Comparison of ENCODE assay signal across 1 cellular context in genomic region chr19:37719111-37719926, GRCh38.
TF ChIP-seq lines count a peak whose summit lies in the region.

Gene ZNF607 (minus strand): TSS chr19:37719761. CDS start chr19:37711618, 8,143 bp downstream.

TF ChIP-seq in K562, 482 proteins besides CTCF, POLR2A, EP300 and RAD21 (continued from another document and continues in another):
- TF ChIP-seq HMG20A (CRISPR knock-in tag; conservative IDR thresholded peaks at IDR 0.05): no peak
- TF ChIP-seq ZNF830 (CRISPR knock-in tag; IDR thresholded peaks at IDR 0.05): no peak
- TF ChIP-seq ZFX (CRISPR knock-in tag; IDR thresholded peaks at IDR 0.05): peak; percentile 22; the same call in 1 of the 2 replicates
- TF ChIP-seq ZBED1 (IDR thresholded peaks at IDR 0.05): no peak
- no peak for TF ChIP-seq ELF2 (CRISPR knock-in tag; IDR thresholded peaks at IDR 0.05)
- TF ChIP-seq SLC30A9 (CRISPR knock-in tag; IDR thresholded peaks at IDR 0.05): no peak
- no peak for TF ChIP-seq DMBX1 (CRISPR knock-in tag; IDR thresholded peaks at IDR 0.05; ENCODE audit: borderline replicate concordance)
- no peak for TF ChIP-seq PHB (CRISPR knock-in tag; IDR thresholded peaks at IDR 0.05)
- TF ChIP-seq TAF1 (IDR thresholded peaks at IDR 0.05; ENCODE audit: control insufficient read depth, extremely low read depth, insufficient read depth, low read length, severe bottlenecking): peak; percentile 10
- no peak for TF ChIP-seq ZFP36 (IDR thresholded peaks at IDR 0.05; ENCODE audit: low read depth, low read length, partially characterized antibody)
- TF ChIP-seq ARID3B (CRISPR knock-in tag; IDR thresholded peaks at IDR 0.05; ENCODE audit: borderline replicate concordance): no peak
- no peak for TF ChIP-seq LEF1 (IDR thresholded peaks at IDR 0.05)
- no peak for TF ChIP-seq NFIC (IDR thresholded peaks at IDR 0.05)
- TF ChIP-seq RFX1 (IDR thresholded peaks at IDR 0.05): peak; percentile 91
- no peak for TF ChIP-seq THRB (CRISPR knock-in tag; conservative IDR thresholded peaks at IDR 0.05)
- TF ChIP-seq ARID1B (IDR thresholded peaks at IDR 0.05): no peak
- TF ChIP-seq ZBTB7A (IDR thresholded peaks at IDR 0.05; ENCODE audit: borderline replicate concordance, control insufficient read depth, low read depth, low read length): 0 out of 2 replicates have a peak, but pooled peaks have one; percentile 32
- no peak for TF ChIP-seq ZNF165 (CRISPR knock-in tag; IDR thresholded peaks at IDR 0.05; ENCODE audit: borderline replicate concordance)
- TF ChIP-seq BRF1 (IDR thresholded peaks at IDR 0.05; ENCODE audit: borderline replicate concordance, extremely low read depth, insufficient read length): no peak
- TF ChIP-seq L3MBTL2 (IDR thresholded peaks at IDR 0.05): peak; percentile 75
- TF ChIP-seq YBX1 (IDR thresholded peaks at IDR 0.05): no peak
- TF ChIP-seq ZKSCAN8 (CRISPR knock-in tag; IDR thresholded peaks at IDR 0.05): no peak
- TF ChIP-seq SMARCB1 (IDR thresholded peaks at IDR 0.05; ENCODE audit: insufficient read length, low read depth): no peak
- no peak for TF ChIP-seq NR4A1 (CRISPR knock-in tag; IDR thresholded peaks at IDR 0.05)
- TF ChIP-seq NR4A1 (tag; IDR thresholded peaks at IDR 0.05): no peak
- peak; percentile 60 for TF ChIP-seq PHF8 (IDR thresholded peaks at IDR 0.05; ENCODE audit: borderline replicate concordance, low read length)
- TF ChIP-seq NR2C2 (CRISPR knock-in tag; IDR thresholded peaks at IDR 0.05): no peak
- TF ChIP-seq NR2C2 (tag; IDR thresholded peaks at IDR 0.05): peak; percentile 43; the same call in 1 of the 2 replicates
- no peak for TF ChIP-seq ZNF707 (CRISPR knock-in tag; conservative IDR thresholded peaks at IDR 0.05)
- TF ChIP-seq ZNF398 (CRISPR knock-in tag; IDR thresholded peaks at IDR 0.05): no peak
- TF ChIP-seq THAP12 (CRISPR knock-in tag; IDR thresholded peaks at IDR 0.05): no peak
- TF ChIP-seq NR0B1 (IDR thresholded peaks at IDR 0.05; ENCODE audit: partially characterized antibody): no peak
- TF ChIP-seq FOXJ2 (tag; IDR thresholded peaks at IDR 0.05): no peak
- no peak for TF ChIP-seq ZNF174 (CRISPR knock-in tag; IDR thresholded peaks at IDR 0.05)
- TF ChIP-seq ZNF24 (IDR thresholded peaks at IDR 0.05): no peak
- no peak for TF ChIP-seq MBD2 (IDR thresholded peaks at IDR 0.05; ENCODE audit: borderline replicate concordance, low read depth)
- no peak for TF ChIP-seq TEAD4 (IDR thresholded peaks at IDR 0.05; ENCODE audit: low read length)
- TF ChIP-seq TEAD4 (CRISPR knock-in tag; IDR thresholded peaks at IDR 0.05; ENCODE audit: borderline replicate concordance): no peak
- TF ChIP-seq SREBF1 (IDR thresholded peaks at IDR 0.05; ENCODE audit: borderline replicate concordance, low read depth, low read length): no peak
- peak; percentile 71 for TF ChIP-seq POLR2B (IDR thresholded peaks at IDR 0.05; ENCODE audit: low read depth, partially characterized antibody)
- no peak for TF ChIP-seq RREB1 (CRISPR knock-in tag; IDR thresholded peaks at IDR 0.05)
- no peak for TF ChIP-seq ZNF354B (CRISPR knock-in tag; IDR thresholded peaks at IDR 0.05)
- TF ChIP-seq POLR2AphosphoS5 (IDR thresholded peaks at IDR 0.05; ENCODE audit: control insufficient read depth, insufficient read depth, low read depth, low read length): peak; percentile 36; the same call in 1 of the 2 replicates
- TF ChIP-seq ATF3 (IDR thresholded peaks at IDR 0.05): no peak
- TF ChIP-seq ATF3 (CRISPR knock-in tag; conservative IDR thresholded peaks at IDR 0.05): no peak
- no peak for TF ChIP-seq ETV5 (CRISPR knock-in tag; IDR thresholded peaks at IDR 0.05; ENCODE audit: low read depth)
- peak in 1 of 2 experiments; percentile 52; a peak in 2 of 4 replicates for TF ChIP-seq SIN3A (IDR thresholded peaks at IDR 0.05; ENCODE audit: borderline replicate concordance in 2 of 2, control insufficient read depth in 1 of 2, low read depth in 2 of 2, low read length in 2 of 2)
- TF ChIP-seq NFE2L1 (tag; IDR thresholded peaks at IDR 0.05; ENCODE audit: borderline replicate concordance, low read depth): no peak
